Comparison of ENCODE assay signal across 7 cellular contexts in genomic region chr12:132142679-132143327, GRCh38. TPM values are rescaled to one million over a fixed set of nuclear protein-coding genes. Genes with fewer than 3 reads are reported as not detected.
A peak's percentile ranks its signal among the peaks of the same experiment; 100 is the strongest.
DNase-seq lines count a peak whose midpoint lies in the region; ATAC-seq and TF ChIP-seq lines count a peak whose summit lies in the region.

No MANE protein-coding gene starts in this region.

- H3K27me3 Mint-ChIP-seq in activated CD4-positive, alpha-beta memory T cell treated with anti-CD3 and anti-CD28 coated beads, Interleukin-2, amount 10 ng/mL, durations not matched to agents 7 days and 5 days, result no peaks in the 10 kb centered on the region

- no peaks in the 10 kb centered on the region for H3K9me3 ChIP-seq in iPS-18a (ENCODE audit: control insufficient read depth, low read depth, low read length)

- H3K4me1 Mint-ChIP-seq in activated CD4-positive, alpha-beta memory T cell treated with anti-CD3 and anti-CD28 coated beads, Interleukin-2, amount 10 ng/mL, durations not matched to agents 7 days and 5 days, result peaks cover 34% of the 10 kb centered on the region
- peaks cover 37% of the 10 kb centered on the region for H3K4me1 Mint-ChIP-seq in stimulated activated effector memory CD8-positive, alpha-beta T cell treated with anti-CD3 and anti-CD28 coated beads, Interleukin-12 subunit alpha, Interleukin-12 subunit beta, amount 100 ng/mL, for 72 hours

- H3K9me3 Mint-ChIP-seq in activated CD4-positive, alpha-beta memory T cell treated with anti-CD3 and anti-CD28 coated beads, Interleukin-2, amount 10 ng/mL, durations not matched to agents 7 days and 5 days, result no peaks in the 10 kb centered on the region
- H3K9me3 Mint-ChIP-seq in stimulated activated effector memory CD8-positive, alpha-beta T cell treated with anti-CD3 and anti-CD28 coated beads, Interleukin-12 subunit alpha, Interleukin-12 subunit beta, amount 100 ng/mL, for 72 hours, result no peaks in the 10 kb centered on the region

- no peak overlapping the region for H3K9ac ChIP-seq in iPS-18a (ENCODE audit: low read length)

- no peaks in the 10 kb centered on the region for H3K27me3 ChIP-seq in iPS-18a (ENCODE audit: control insufficient read depth, insufficient read depth, low read length)

- ATAC-seq in stimulated activated effector memory CD8-positive, alpha-beta T cell treated with anti-CD3 and anti-CD28 coated beads, Interleukin-12 subunit alpha, Interleukin-12 subunit beta, amount 100 ng/mL, for 72 hours, result no peak

- H3K27ac Mint-ChIP-seq in activated CD4-positive, alpha-beta memory T cell treated with anti-CD3 and anti-CD28 coated beads, Interleukin-2, amount 10 ng/mL, durations not matched to agents 7 days and 5 days, result peak overlapping the region; percentile 72
- peak overlapping the region; percentile 52 for H3K27ac Mint-ChIP-seq in stimulated activated effector memory CD8-positive, alpha-beta T cell treated with anti-CD3 and anti-CD28 coated beads, Interleukin-12 subunit alpha, Interleukin-12 subunit beta, amount 100 ng/mL, for 72 hours

- H3K4me3 ChIP-seq in HFF-Myc (replicated peaks; ENCODE audit: low read depth, low read length), result peak overlapping the region; percentile 96
- H3K4me3 ChIP-seq in iPS-18a (ENCODE audit: low read length), result peak overlapping the region; percentile 59

- CTCF ChIA-PET in activated CD4-positive, alpha-beta memory T cell treated with anti-CD3 and anti-CD28 coated beads, Interleukin-2, amount 10 ng/mL, durations not matched to agents 7 days and 5 days (lab: Charles Lee), result no interaction called here

- POLR2A ChIA-PET in activated CD4-positive, alpha-beta memory T cell treated with anti-CD3 and anti-CD28 coated beads, Interleukin-2, amount 10 ng/mL, durations not matched to agents 7 days and 5 days (lab: Charles Lee), result interaction anchor here (1.6 kb wide), 1 partner anchor 43 kb away, joined by 4 read pairs; no protein-coding TSS in a partner anchor

- no peaks in the 10 kb centered on the region for H3K4me1 ChIP-seq in iPS-18a (ENCODE audit: control insufficient read depth, low read depth, low read length)

- H3K27ac ChIP-seq in iPS-18a (ENCODE audit: low read length), result no peak overlapping the region

- H3K4me3 Mint-ChIP-seq in activated CD4-positive, alpha-beta memory T cell treated with anti-CD3 and anti-CD28 coated beads, Interleukin-2, amount 10 ng/mL, durations not matched to agents 7 days and 5 days, result peak overlapping the region; percentile 81
- H3K4me3 Mint-ChIP-seq in stimulated activated effector memory CD8-positive, alpha-beta T cell treated with anti-CD3 and anti-CD28 coated beads, Interleukin-12 subunit alpha, Interleukin-12 subunit beta, amount 100 ng/mL, for 72 hours, result peak overlapping the region; percentile 85

- no peak for TF ChIP-seq CTCF in HFF-Myc (IDR thresholded peaks at IDR 0.05; ENCODE audit: low read depth, low read length, missing control alignments)

- H3K36me3 ChIP-seq in iPS-18a (ENCODE audit: control insufficient read depth, low read depth, low read length), result peaks cover 38% of the 10 kb centered on the region

- peaks cover 23% of the 10 kb centered on the region for H3K36me3 Mint-ChIP-seq in activated CD4-positive, alpha-beta memory T cell treated with anti-CD3 and anti-CD28 coated beads, Interleukin-2, amount 10 ng/mL, durations not matched to agents 7 days and 5 days (ENCODE audit: low read depth)
- peaks cover 72% of the 10 kb centered on the region for H3K36me3 Mint-ChIP-seq in stimulated activated effector memory CD8-positive, alpha-beta T cell treated with anti-CD3 and anti-CD28 coated beads, Interleukin-12 subunit alpha, Interleukin-12 subunit beta, amount 100 ng/mL, for 72 hours

- no peak for DNase-seq in HFF-Myc (ENCODE audit: extremely low read depth, low read depth)
- DNase-seq in activated CD4-positive, alpha-beta memory T cell treated with anti-CD3 and anti-CD28 coated beads, Interleukin-2, amount 10 ng/mL, durations not matched to agents 7 days and 5 days, result no peak
- DNase-seq in stimulated activated effector memory CD8-positive, alpha-beta T cell treated with anti-CD3 and anti-CD28 coated beads, Interleukin-12 subunit alpha, Interleukin-12 subunit beta, amount 100 ng/mL, for 72 hours (ENCODE audit: low spot score in 2 of 2), result no peak
- no peak for DNase-seq in 8988T
- DNase-seq in stimulated activated CD4-positive, alpha-beta T cell treated with anti-CD3 and anti-CD28 coated beads, Interleukin-4, amount 100 ng/mL, for 24 hours, result no peak
- DNase-seq in stimulated activated CD4-positive, alpha-beta T cell treated with anti-CD3 and anti-CD28 coated beads, Interleukin-4, amount 100 ng/mL, for 4 hours, result no peak

RNA-seq across cellular contexts. Expression of gene DDX51, which starts 1.3 kb away (rescaled TPM):
- total RNA-seq in activated CD4-positive, alpha-beta memory T cell treated with anti-CD3 and anti-CD28 coated beads, Interleukin-2, amount 10 ng/mL, durations not matched to agents 7 days and 5 days, result 10 to 100 TPM; 17.9 to 18.6 TPM

RNA-seq across cellular contexts. Expression of gene NOC4L, which starts 1.5 kb away (rescaled TPM):
- total RNA-seq in activated CD4-positive, alpha-beta memory T cell treated with anti-CD3 and anti-CD28 coated beads, Interleukin-2, amount 10 ng/mL, durations not matched to agents 7 days and 5 days, result 10 to 100 TPM; 23.4 to 23.6 TPM
